Comparison of ENCODE assay signal across 8 cellular contexts in genomic region chr10:83991986-83992753, GRCh38.
DNase-seq lines count a peak whose midpoint lies in the region; ATAC-seq and TF ChIP-seq lines count a peak whose summit lies in the region.

No MANE protein-coding gene starts in this region.

- H3K36me3 ChIP-seq in RWPE2 (ENCODE audit: low read depth), result no peaks in the 10 kb centered on the region
- H3K36me3 ChIP-seq in naive thymus-derived CD4-positive, alpha-beta T cell (ENCODE audit: control insufficient read depth in 2 of 3, insufficient read depth in 3 of 3, low read length in 3 of 3), result no peaks in the 10 kb centered on the region

- no peaks in the 10 kb centered on the region for H3K9me3 ChIP-seq in RWPE2 (ENCODE audit: severe bottlenecking)
- H3K9me3 ChIP-seq in naive thymus-derived CD4-positive, alpha-beta T cell (ENCODE audit: control insufficient read depth in 2 of 3, low read length in 3 of 3), result no peaks in the 10 kb centered on the region

- H3K4me1 ChIP-seq in RWPE2 (ENCODE audit: insufficient read depth, poor library complexity, severe bottlenecking), result no peaks in the 10 kb centered on the region
- no peaks in the 10 kb centered on the region for H3K4me1 ChIP-seq in naive thymus-derived CD4-positive, alpha-beta T cell (ENCODE audit: control insufficient read depth in 2 of 2, insufficient read depth in 2 of 2, low read length in 2 of 2)

- H3K27me3 ChIP-seq in RWPE2 (ENCODE audit: insufficient read depth, poor library complexity, severe bottlenecking), result no peaks in the 10 kb centered on the region
- no peaks in the 10 kb centered on the region for H3K27me3 ChIP-seq in naive thymus-derived CD4-positive, alpha-beta T cell (ENCODE audit: control insufficient read depth in 2 of 2, insufficient read depth in 2 of 2, low read length in 2 of 2)

- H3K4me3 Mint-ChIP-seq in naive thymus-derived CD4-positive, alpha-beta T cell, result no peak overlapping the region

- peaks cover 0 to 5% (median 0%) of the 10 kb centered on the region in 11 donors for H3K9me3 Mint-ChIP-seq in naive thymus-derived CD4-positive, alpha-beta T cell

- peaks cover 0 to 6% (median 0%) of the 10 kb centered on the region in 7 donors for H3K4me1 Mint-ChIP-seq in naive thymus-derived CD4-positive, alpha-beta T cell

- no peak overlapping the region for H3K27ac ChIP-seq in RWPE2 (ENCODE audit: poor library complexity, severe bottlenecking)
- no peak overlapping the region for H3K27ac ChIP-seq in naive thymus-derived CD4-positive, alpha-beta T cell (ENCODE audit: low read depth, low read length)

- DNase-seq in stimulated activated CD4-positive, alpha-beta T cell treated with anti-CD3 and anti-CD28 coated beads, Interleukin-15, amount 100 ng/mL, for 24 hours, result peak; percentile 40
- DNase-seq in stimulated activated CD4-positive, alpha-beta T cell treated with anti-CD3 and anti-CD28 coated beads, Interleukin-12 subunit alpha, Interleukin-12 subunit beta, amount 100 ng/mL, for 4 hours, result no peak
- no peak for DNase-seq in RWPE2 (ENCODE audit: low spot score)
- DNase-seq in left colon, result peak in 1 of 2 donors; percentile 29
- no peak for DNase-seq in cerebellar cortex (ENCODE audit: low spot score)
- DNase-seq in C1 segment of cervical spinal cord (lab: John Stamatoyannopoulos, UW), result no peak
- DNase-seq in naive thymus-derived CD4-positive, alpha-beta T cell, result no peak

- ATAC-seq in HG03159 (IDR thresholded peaks at IDR 0.05; ENCODE audit: unreplicated experiment), result peak; percentile 48
- peak; percentile 52; the same call in 2 of the 3 replicates for ATAC-seq in RWPE2 (ENCODE audit: low read depth)
- peak; percentile 48 for ATAC-seq in left colon
- no peak for ATAC-seq in naive thymus-derived CD4-positive, alpha-beta T cell

- H3K4me3 ChIP-seq in RWPE2 (ENCODE audit: severe bottlenecking), result no peak overlapping the region
- H3K4me3 ChIP-seq in naive thymus-derived CD4-positive, alpha-beta T cell (ENCODE audit: low read length), result no peak overlapping the region

- POLR2A ChIA-PET in naive thymus-derived CD4-positive, alpha-beta T cell (lab: Charles Lee), result no interaction called here

- CTCF ChIA-PET in naive thymus-derived CD4-positive, alpha-beta T cell (lab: Charles Lee), result no interaction called here

- H3K36me3 Mint-ChIP-seq in naive thymus-derived CD4-positive, alpha-beta T cell, result no peaks in the 10 kb centered on the region

- intact Hi-C loops in left colon (cut with DNase I, micrococcal nuclease), result no loop called here
- intact Hi-C loops in naive thymus-derived CD4-positive, alpha-beta T cell (cut with micrococcal nuclease), result no loop called here

- no peak overlapping the region for H3K27ac Mint-ChIP-seq in naive thymus-derived CD4-positive, alpha-beta T cell

- peaks cover 0 to 8% (median 4%) of the 10 kb centered on the region in 5 donors for H3K27me3 Mint-ChIP-seq in naive thymus-derived CD4-positive, alpha-beta T cell

- TF ChIP-seq CTCF in RWPE2 (IDR thresholded peaks at IDR 0.05; ENCODE audit: poor library complexity, severe bottlenecking), result peak; percentile 43
